In the genomic region with DNA sequence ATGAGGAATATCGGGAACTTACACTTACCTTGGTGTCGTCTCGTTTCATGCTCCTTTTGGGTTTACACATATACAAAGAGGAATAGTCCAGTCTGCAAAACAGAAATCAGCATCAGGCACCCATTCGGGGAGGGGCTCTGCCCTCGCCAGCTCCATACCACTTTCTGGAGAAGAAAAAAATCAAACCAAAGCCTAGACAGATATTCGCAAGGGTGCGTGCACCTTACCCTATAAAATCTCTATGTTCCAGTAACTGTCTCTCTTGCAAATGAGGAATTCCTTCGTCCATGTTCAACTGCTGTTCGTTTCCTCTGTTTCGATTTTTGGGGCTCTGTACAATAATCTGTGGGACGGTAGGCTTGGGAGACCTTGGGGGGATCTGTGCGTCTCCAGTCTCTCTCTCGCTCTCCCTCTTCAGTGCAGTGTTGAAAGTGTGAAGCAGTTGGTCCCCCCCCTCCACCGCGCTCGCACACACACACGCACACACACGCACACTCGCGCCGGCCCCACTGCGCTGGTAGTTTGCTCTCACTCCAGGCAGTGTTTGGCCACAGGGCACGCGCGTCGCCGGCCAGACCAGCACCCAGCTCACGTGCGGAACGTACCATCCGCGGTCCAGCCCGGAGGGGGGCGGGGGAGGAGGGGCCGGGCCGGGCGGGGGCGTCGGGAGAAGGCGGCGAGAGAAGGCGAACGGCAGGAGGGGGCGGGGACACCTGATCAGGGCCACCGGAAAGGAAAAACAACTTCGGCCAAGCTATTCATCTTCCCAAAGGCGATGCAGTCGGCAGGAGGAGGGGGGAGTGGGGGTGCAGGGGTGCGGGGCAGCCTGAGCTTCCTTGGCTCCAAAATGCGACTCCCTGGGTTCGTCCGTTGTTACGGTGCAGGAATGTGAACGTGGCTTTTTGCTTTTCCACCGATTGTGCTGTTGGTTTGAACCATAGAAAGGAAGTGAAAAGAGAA, we compare ENCODE assay signal across 8 cellular contexts. TPM values are rescaled to one million over a fixed set of nuclear protein-coding genes. Genes with fewer than 3 reads are reported as not detected.
DNase-seq lines count a peak whose midpoint lies in the region; ATAC-seq and TF ChIP-seq lines count a peak whose summit lies in the region.

A gene (minus strand): TSS at position 547 of the 960 bp plus-strand sequence. CDS start 258 bp downstream, at position 289.

- H3K4me1 ChIP-seq in CD4-positive, CD25-positive, alpha-beta regulatory T cell (ENCODE audit: control insufficient read depth, insufficient read depth, low read length, poor library complexity, severe bottlenecking): peaks cover 47% of the 10 kb centered on the region
- H3K4me1 ChIP-seq in HEK293 (ENCODE audit: control insufficient read depth, insufficient read depth, low read length) (peaks cover 9% of the 10 kb centered on the region), mesendoderm (ENCODE audit: control insufficient read depth, low read depth, low read length) (no peaks in the 10 kb centered on the region), thoracic aorta (ENCODE audit: control insufficient read depth in 1 of 2, low read depth in 2 of 2) (peaks cover 5 to 27% of the 10 kb centered on the region in 2 donors)

- ATAC-seq in CD4-positive, CD25-positive, alpha-beta regulatory T cell (ENCODE audit: low read depth in 2 of 2): no peak
- ATAC-seq in thoracic aorta (ENCODE audit: insufficient number of reproducible peaks, low FRiP score, low read depth): no peak
- ATAC-seq in HG02970 (IDR thresholded peaks at IDR 0.05; ENCODE audit: low FRiP score, unreplicated experiment): no peak
- no peak for ATAC-seq in HG03139 (IDR thresholded peaks at IDR 0.05; ENCODE audit: unreplicated experiment)

- H3K4ac ChIP-seq in mesendoderm (ENCODE audit: low read depth, low read length): no peak within 1 kb of the TSS

- H4K5ac ChIP-seq in mesendoderm (ENCODE audit: low read length): no peak within 1 kb of the TSS

- peak within 1 kb of the TSS; percentile 65 for H3K56ac ChIP-seq in mesendoderm (ENCODE audit: low read length)

- no peaks in the 10 kb centered on the region for H3K79me1 ChIP-seq in mesendoderm (ENCODE audit: low read length)

- H3K79me2 ChIP-seq in mesendoderm (ENCODE audit: control insufficient read depth, insufficient read depth, low read length): no peaks in the 10 kb centered on the region

- H3K4me3 ChIP-seq in CD4-positive, CD25-positive, alpha-beta regulatory T cell (ENCODE audit: low read depth, low read length): peak within 1 kb of the TSS; percentile 58
- peak within 1 kb of the TSS; percentile 43 for H3K4me3 ChIP-seq in HEK293 (ENCODE audit: low read depth, low read length)
- H3K4me3 ChIP-seq in mesendoderm (ENCODE audit: low read length): peak within 1 kb of the TSS; percentile 25
- H3K4me3 ChIP-seq in thoracic aorta: peak within 1 kb of the TSS; percentile 91

- no peak for DNase-seq in CD4-positive, CD25-positive, alpha-beta regulatory T cell
- DNase-seq in T1000 (lab: John Stamatoyannopoulos, UW) (peak; percentile 14), epidermal melanocyte (ENCODE audit: insufficient read length, low spot score) (peak; percentile 58), mesendoderm (peak; percentile 60), thoracic aorta (ENCODE audit: low spot score) (peak; percentile 21)

- H3K9me3 Mint-ChIP-seq in CD4-positive, CD25-positive, alpha-beta regulatory T cell: peaks cover 0 to 6% (median 0%) of the 10 kb centered on the region in 7 donors

- H3K18ac ChIP-seq in mesendoderm (ENCODE audit: low read length): no peak within 1 kb of the TSS

- H2BK5ac ChIP-seq in mesendoderm (ENCODE audit: low read length): no peak within 1 kb of the TSS

- CTCF ChIA-PET in HEK293 (lab: Yijun Ruan, JAX): interaction anchor here (0.6 to 2.3 kb wide), 7 partner anchors 9 to 527 kb away, joined by 3 to 11 read pairs (median 3); no protein-coding TSS in a partner anchor

- no peaks in the 10 kb centered on the region for H3K36me3 Mint-ChIP-seq in CD4-positive, CD25-positive, alpha-beta regulatory T cell

- peak within 1 kb of the TSS; percentile 12 for H3K9ac ChIP-seq in mesendoderm (ENCODE audit: low read length)

- H2BK15ac ChIP-seq in mesendoderm (replicated peaks; ENCODE audit: low read depth): no peak within 1 kb of the TSS

- no peak within 1 kb of the TSS for H2BK120ac ChIP-seq in mesendoderm (ENCODE audit: low read depth, low read length)

- H3K4me3 Mint-ChIP-seq in CD4-positive, CD25-positive, alpha-beta regulatory T cell: peak within 1 kb of the TSS; percentile 81 to 90 (median 84)

- H3K27ac ChIP-seq in CD4-positive, CD25-positive, alpha-beta regulatory T cell (ENCODE audit: insufficient read depth, low read length, poor library complexity, severe bottlenecking): no peak within 1 kb of the TSS
- H3K27ac ChIP-seq in HEK293 (ENCODE audit: extremely low read depth, low read depth, low read length) (peak within 1 kb of the TSS; percentile 93), mesendoderm (ENCODE audit: low read depth, low read length) (no peak within 1 kb of the TSS), thoracic aorta (peak within 1 kb of the TSS; percentile 99 to 100)

- H3K36me3 ChIP-seq in CD4-positive, CD25-positive, alpha-beta regulatory T cell (ENCODE audit: control insufficient read depth, insufficient read depth, low read length): no peaks in the 10 kb centered on the region
- H3K36me3 ChIP-seq in HEK293 (ENCODE audit: control insufficient read depth in 2 of 2, insufficient read depth in 1 of 2, low read length in 2 of 2) (no peaks in the 10 kb centered on the region), mesendoderm (ENCODE audit: control insufficient read depth, insufficient read depth, low read length) (no peaks in the 10 kb centered on the region), thoracic aorta (no peaks in the 10 kb centered on the region)

- H3K9me3 ChIP-seq in CD4-positive, CD25-positive, alpha-beta regulatory T cell (ENCODE audit: control insufficient read depth in 2 of 2, low read length in 2 of 2): no peaks in the 10 kb centered on the region
- H3K9me3 ChIP-seq in HEK293 (ENCODE audit: control insufficient read depth, insufficient read depth, low read depth, low read length): no peaks in the 10 kb centered on the region
- H3K9me3 ChIP-seq in thoracic aorta: no peaks in the 10 kb centered on the region

- TF ChIP-seq CTCF in HEK293 (tag by site-specific recombination; IDR thresholded peaks at IDR 0.05): peak; percentile 60
- TF ChIP-seq CTCF in thoracic aorta (IDR thresholded peaks at IDR 0.05): no peak

- peaks cover 0 to 47% (median 22%) of the 10 kb centered on the region in 4 donors for H3K4me1 Mint-ChIP-seq in CD4-positive, CD25-positive, alpha-beta regulatory T cell

- no peak within 1 kb of the TSS for H3K23ac ChIP-seq in mesendoderm (ENCODE audit: low read length)

- H3K27me3 ChIP-seq in CD4-positive, CD25-positive, alpha-beta regulatory T cell (ENCODE audit: control insufficient read depth, insufficient read depth, low read length): peaks cover 62% of the 10 kb centered on the region
- H3K27me3 ChIP-seq in mesendoderm (ENCODE audit: insufficient read depth, low read length, poor library complexity): peaks cover 53% of the 10 kb centered on the region
- H3K27me3 ChIP-seq in thoracic aorta (replicated peaks; ENCODE audit: insufficient read depth): no peaks in the 10 kb centered on the region

- H2AK5ac ChIP-seq in mesendoderm (ENCODE audit: low read length): no peak within 1 kb of the TSS

- POLR2A ChIA-PET in HEK293 (lab: Yijun Ruan, JAX): interaction anchor here (0.6 to 2.2 kb wide), 12 partner anchors 10 to 1120 kb away, joined by 3 to 8 read pairs (median 3); a partner anchor contains a TSS

- peaks cover 88% of the 10 kb centered on the region for H3K27me3 Mint-ChIP-seq in CD4-positive, CD25-positive, alpha-beta regulatory T cell

- peak within 1 kb of the TSS; percentile 53 for H3K4me2 ChIP-seq in mesendoderm (ENCODE audit: low read length)

- no peak within 1 kb of the TSS for H3K27ac Mint-ChIP-seq in CD4-positive, CD25-positive, alpha-beta regulatory T cell

- no CpG with 5 or more reads among the region's 55 CpGs for WGBS in mesendoderm (ENCODE audit: extremely low coverage, insufficient coverage, low lambda C conversion rate)

- H4K8ac ChIP-seq in mesendoderm (ENCODE audit: low read depth, low read length): no peak within 1 kb of the TSS

TF ChIP-seq in HEK293, 187 proteins besides CTCF, POLR2A, EP300 and RAD21 (continues in another document):
- TF ChIP-seq, protein P1, sequence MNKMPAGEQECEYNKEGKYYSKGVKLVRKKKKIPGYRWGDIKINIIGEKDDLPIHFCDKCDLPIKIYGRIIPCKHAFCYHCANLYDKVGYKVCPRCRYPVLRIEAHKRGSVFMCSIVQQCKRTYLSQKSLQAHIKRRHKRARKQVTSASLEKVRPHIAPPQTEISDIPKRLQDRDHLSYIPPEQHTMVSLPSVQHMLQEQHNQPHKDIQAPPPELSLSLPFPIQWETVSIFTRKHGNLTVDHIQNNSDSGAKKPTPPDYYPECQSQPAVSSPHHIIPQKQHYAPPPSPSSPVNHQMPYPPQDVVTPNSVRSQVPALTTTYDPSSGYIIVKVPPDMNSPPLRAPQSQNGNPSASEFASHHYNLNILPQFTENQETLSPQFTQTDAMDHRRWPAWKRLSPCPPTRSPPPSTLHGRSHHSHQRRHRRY (tag by site-specific recombination; IDR thresholded peaks at IDR 0.05): peak; percentile 45; the same call in 1 of the 2 replicates
- TF ChIP-seq TRIM28 (IDR thresholded peaks at IDR 0.05; ENCODE audit: borderline replicate concordance, low read length) (peak; percentile 26; the same call in 1 of the 2 replicates), ZBTB17 (tag by site-specific recombination; IDR thresholded peaks at IDR 0.05) (peak; percentile 70)

RNA-seq across cellular contexts. Expression of the gene that starts here (rescaled TPM):
- not detected for total RNA-seq in CD4-positive, CD25-positive, alpha-beta regulatory T cell
- not detected for polyA plus RNA-seq in CD4-positive, CD25-positive, alpha-beta regulatory T cell
- polyA plus RNA-seq in mesendoderm (2013, experiment 1 of 2): 0.08 TPM
- 0.13 TPM for polyA plus RNA-seq in mesendoderm (2013, experiment 2 of 2)
- total RNA-seq in thoracic aorta: 10 to 100 TPM in 1 of 2 donors, 1 to 10 TPM in 1; 7.5 to 29.8 TPM

Comparison
In these comparisons a context has a peak if more than half of its experiments do, and no peak if none do; other contexts are left out.
1. DNase-seq: peak in T1000 (single experiment), epidermal melanocyte (single experiment), mesendoderm (single experiment) and thoracic aorta (single experiment); none in CD4-positive, CD25-positive, alpha-beta regulatory T cell (0 of 3).
2. H3K27ac ChIP-seq: peak in HEK293 (single experiment) and thoracic aorta (2 of 2); none in CD4-positive, CD25-positive, alpha-beta regulatory T cell (single experiment) and mesendoderm (single experiment).
3. H3K4me3 ChIP-seq: peak in every context shown above with its lines; median percentile 91 in thoracic aorta; 58 in CD4-positive, CD25-positive, alpha-beta regulatory T cell; 43 in HEK293; 25 in mesendoderm.